ENCODE assay signal across 14 cellular contexts in the genomic region with DNA sequence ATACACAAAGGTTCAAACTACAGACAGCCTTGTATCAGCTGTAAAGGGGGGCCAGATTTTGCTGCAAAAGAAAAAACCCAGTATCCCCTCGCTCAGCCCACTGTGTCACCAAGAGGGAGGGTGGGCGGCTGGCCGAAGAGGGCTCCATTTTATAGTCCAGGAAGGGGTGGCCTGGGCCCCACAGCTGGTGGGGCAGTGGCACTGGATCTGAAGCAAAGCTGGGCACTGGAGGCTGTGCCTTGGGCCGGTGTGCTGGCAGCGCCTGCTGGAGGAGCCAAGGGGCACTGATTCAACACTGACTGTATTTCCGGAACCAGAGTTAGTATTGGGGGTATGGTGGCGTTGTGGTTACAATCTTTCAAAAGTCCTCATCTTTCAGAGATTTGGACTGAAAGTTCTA. TPM values are rescaled to one million over a fixed set of nuclear protein-coding genes. Genes with fewer than 3 reads are reported as not detected.
DNase-seq lines count a peak whose midpoint lies in the region; ATAC-seq and TF ChIP-seq lines count a peak whose summit lies in the region.
"Had no signal": no experiment of that assay in that cellular context is flagged by ENCODE, and none has a peak within 500 bp of the region (broad histone marks: within the 10 kb centered on the region; RNA-seq: fewer than 3 reads in every experiment).

No MANE protein-coding gene starts in this region.

- peaks cover 9% of the 10 kb centered on the region for H3K4me1 Mint-ChIP-seq in activated naive CD8-positive, alpha-beta T cell treated with anti-CD3 and anti-CD28 coated beads, Interleukin-2, amount 10 ng/mL, durations not matched to agents 7 days and 5 days
- peaks cover 33% of the 10 kb centered on the region for H3K4me1 Mint-ChIP-seq in activated naive CD8-positive, alpha-beta T cell treated with anti-CD3 and anti-CD28 coated beads, Interleukin-2, amount 50 U/mL, for 24 hours
- H3K4me1 Mint-ChIP-seq in CD4-positive, alpha-beta memory T cell, result peaks cover 16 to 55% (median 44%) of the 10 kb centered on the region in 4 donors

- H3K36me3 ChIP-seq in kidney epithelial cell (ENCODE audit: control insufficient read depth, insufficient read depth, low read length), result no peaks in the 10 kb centered on the region
- H3K36me3 ChIP-seq in tibial artery, result peaks cover 0 to 7% (median 0%) of the 10 kb centered on the region in 3 donors
- H3K36me3 ChIP-seq in CD4-positive, alpha-beta memory T cell (ENCODE audit: insufficient read depth, low read length), result no peaks in the 10 kb centered on the region

- POLR2A ChIA-PET in activated naive CD8-positive, alpha-beta T cell treated with anti-CD3 and anti-CD28 coated beads, Interleukin-2, amount 10 ng/mL, durations not matched to agents 7 days and 5 days (lab: Charles Lee), result no interaction called here
- POLR2A ChIA-PET in CD4-positive, alpha-beta memory T cell (lab: Charles Lee; ENCODE audit: partially characterized antibody), result no interaction called here

- H3K27me3 ChIP-seq in kidney epithelial cell (ENCODE audit: control insufficient read depth, insufficient read depth, low read length) (no peaks in the 10 kb centered on the region), tibial artery (no peaks in the 10 kb centered on the region)
- no peaks in the 10 kb centered on the region for H3K27me3 ChIP-seq in CD4-positive, alpha-beta memory T cell (ENCODE audit: insufficient read depth, low read length)

- no peaks in the 10 kb centered on the region for H3K36me3 Mint-ChIP-seq in activated naive CD8-positive, alpha-beta T cell treated with anti-CD3 and anti-CD28 coated beads, Interleukin-2, amount 10 ng/mL, durations not matched to agents 7 days and 5 days
- no peaks in the 10 kb centered on the region for H3K36me3 Mint-ChIP-seq in activated naive CD8-positive, alpha-beta T cell treated with anti-CD3 and anti-CD28 coated beads, Interleukin-2, amount 50 U/mL, for 24 hours (ENCODE audit: low read depth)
- peaks cover 0 to 3% of the 10 kb centered on the region in 2 donors for H3K36me3 Mint-ChIP-seq in CD4-positive, alpha-beta memory T cell
- H3K36me3 Mint-ChIP-seq: activated CD4-positive, alpha-beta memory T cell treated with anti-CD3 and anti-CD28 coated beads for 36 hours; activated naive CD8-positive, alpha-beta T cell treated with anti-CD3 and anti-CD28 coated beads for 36 hours had no signal

- no peaks in the 10 kb centered on the region for H3K9me3 ChIP-seq in tibial artery
- H3K9me3 ChIP-seq in CD4-positive, alpha-beta memory T cell (ENCODE audit: control insufficient read depth in 1 of 2, low read length in 2 of 2), result no peaks in the 10 kb centered on the region

- H3K4me1 ChIP-seq in tibial artery, result peaks cover 0 to 86% (median 62%) of the 10 kb centered on the region in 4 donors
- peaks cover 28% of the 10 kb centered on the region for H3K4me1 ChIP-seq in CD4-positive, alpha-beta memory T cell (ENCODE audit: insufficient read depth, low read length)

- intact Hi-C loops in tibial artery (cut with DNase I; ENCODE audit: low total_unique reads), result no loop called here
- intact Hi-C loops in CD4-positive, alpha-beta memory T cell (cut with micrococcal nuclease), result no loop called here

- H3K9me3 Mint-ChIP-seq in activated naive CD8-positive, alpha-beta T cell treated with anti-CD3 and anti-CD28 coated beads, Interleukin-2, amount 10 ng/mL, durations not matched to agents 7 days and 5 days, result no peaks in the 10 kb centered on the region
- H3K9me3 Mint-ChIP-seq in activated naive CD8-positive, alpha-beta T cell treated with anti-CD3 and anti-CD28 coated beads, Interleukin-2, amount 50 U/mL, for 24 hours, result no peaks in the 10 kb centered on the region
- H3K9me3 Mint-ChIP-seq in CD4-positive, alpha-beta memory T cell, result no peaks in the 10 kb centered on the region
- H3K9me3 Mint-ChIP-seq: activated CD4-positive, alpha-beta memory T cell treated with anti-CD3 and anti-CD28 coated beads for 36 hours; activated naive CD8-positive, alpha-beta T cell treated with anti-CD3 and anti-CD28 coated beads for 36 hours; IgD-negative memory B cell; T-helper 1 cell treated with Interleukin-12 subunit alpha and Interleukin-12 subunit beta and Interleukin-4 antibody, amounts not matched to agents 30 μg/mL and 1 μg/mL, for 36 hours had no signal

- H3K27ac Mint-ChIP-seq in activated naive CD8-positive, alpha-beta T cell treated with anti-CD3 and anti-CD28 coated beads, Interleukin-2, amount 10 ng/mL, durations not matched to agents 7 days and 5 days, result no peak overlapping the region
- H3K27ac Mint-ChIP-seq in activated naive CD8-positive, alpha-beta T cell treated with anti-CD3 and anti-CD28 coated beads, Interleukin-2, amount 50 U/mL, for 24 hours, result no peak overlapping the region
- peak overlapping the region in 1 of 7 donors; percentile 37 for H3K27ac Mint-ChIP-seq in CD4-positive, alpha-beta memory T cell
- H3K27ac Mint-ChIP-seq: activated CD4-positive, alpha-beta memory T cell treated with anti-CD3 and anti-CD28 coated beads for 36 hours; activated naive CD8-positive, alpha-beta T cell treated with anti-CD3 and anti-CD28 coated beads for 36 hours; T-helper 1 cell treated with Interleukin-12 subunit alpha and Interleukin-12 subunit beta and Interleukin-4 antibody, amounts not matched to agents 30 μg/mL and 1 μg/mL, for 36 hours had no signal

- CTCF ChIA-PET in CD4-positive, alpha-beta memory T cell (lab: Charles Lee; ENCODE audit: partially characterized antibody), result no interaction called here

- H3K27ac ChIP-seq in tibial artery, result no peak overlapping the region
- no peak overlapping the region for H3K27ac ChIP-seq in CD4-positive, alpha-beta memory T cell (ENCODE audit: low read depth, low read length)

- H3K4me3 Mint-ChIP-seq in activated naive CD8-positive, alpha-beta T cell treated with anti-CD3 and anti-CD28 coated beads, Interleukin-2, amount 10 ng/mL, durations not matched to agents 7 days and 5 days, result no peak overlapping the region
- H3K4me3 Mint-ChIP-seq in activated naive CD8-positive, alpha-beta T cell treated with anti-CD3 and anti-CD28 coated beads, Interleukin-2, amount 50 U/mL, for 24 hours, result no peak overlapping the region
- H3K4me3 Mint-ChIP-seq in CD4-positive, alpha-beta memory T cell, result no peak overlapping the region
- H3K4me3 Mint-ChIP-seq: activated CD4-positive, alpha-beta memory T cell treated with anti-CD3 and anti-CD28 coated beads for 36 hours; activated naive CD8-positive, alpha-beta T cell treated with anti-CD3 and anti-CD28 coated beads for 36 hours; T-helper 1 cell treated with Interleukin-12 subunit alpha and Interleukin-12 subunit beta and Interleukin-4 antibody, amounts not matched to agents 30 μg/mL and 1 μg/mL, for 36 hours had no signal

- peak; percentile 15 for DNase-seq in activated naive CD8-positive, alpha-beta T cell treated with anti-CD3 and anti-CD28 coated beads, Interleukin-2, amount 10 ng/mL, durations not matched to agents 7 days and 5 days
- no peak for DNase-seq in activated naive CD8-positive, alpha-beta T cell treated with anti-CD3 and anti-CD28 coated beads, Interleukin-2, amount 50 U/mL, for 24 hours
- DNase-seq in kidney epithelial cell (ENCODE audit: low read depth) (no peak), tibial artery (peak; percentile 7 to 43), NCI-H2081 (lab: John Stamatoyannopoulos, UW) (no peak)
- no peak for DNase-seq in CD4-positive, alpha-beta memory T cell
- DNase-seq: activated CD4-positive, alpha-beta memory T cell treated with anti-CD3 and anti-CD28 coated beads for 36 hours; activated naive CD8-positive, alpha-beta T cell treated with anti-CD3 and anti-CD28 coated beads for 36 hours; mesendoderm; NCI-H187 treated with DMSO at 0.1 percent for 48 hours had no signal

- no peaks in the 10 kb centered on the region for H3K27me3 Mint-ChIP-seq in activated naive CD8-positive, alpha-beta T cell treated with anti-CD3 and anti-CD28 coated beads, Interleukin-2, amount 10 ng/mL, durations not matched to agents 7 days and 5 days
- no peaks in the 10 kb centered on the region for H3K27me3 Mint-ChIP-seq in activated naive CD8-positive, alpha-beta T cell treated with anti-CD3 and anti-CD28 coated beads, Interleukin-2, amount 50 U/mL, for 24 hours
- H3K27me3 Mint-ChIP-seq in CD4-positive, alpha-beta memory T cell, result no peaks in the 10 kb centered on the region
- H3K27me3 Mint-ChIP-seq: activated CD4-positive, alpha-beta memory T cell treated with anti-CD3 and anti-CD28 coated beads for 36 hours; activated naive CD8-positive, alpha-beta T cell treated with anti-CD3 and anti-CD28 coated beads for 36 hours; IgD-negative memory B cell had no signal

- ATAC-seq in activated naive CD8-positive, alpha-beta T cell treated with anti-CD3 and anti-CD28 coated beads, Interleukin-2, amount 10 ng/mL, durations not matched to agents 7 days and 5 days (ENCODE audit: low read depth), result no peak
- ATAC-seq in activated naive CD8-positive, alpha-beta T cell treated with anti-CD3 and anti-CD28 coated beads, Interleukin-2, amount 50 U/mL, for 24 hours, result no peak
- ATAC-seq in SK-N-SH treated with all-trans-retinoic acid at 6 μM for 48 hours (peak; percentile 56), HG03378 (IDR thresholded peaks at IDR 0.05; ENCODE audit: unreplicated experiment) (no peak)

- TF ChIP-seq CTCF in kidney epithelial cell (IDR thresholded peaks at IDR 0.05; ENCODE audit: insufficient read depth, low read length, poor library complexity, severe bottlenecking) (peak; percentile 10), tibial artery (IDR thresholded peaks at IDR 0.05) (no peak)

- no peak overlapping the region for H3K4me3 ChIP-seq in kidney epithelial cell (ENCODE audit: low read depth, low read length)
- H3K4me3 ChIP-seq in tibial artery, result no peak overlapping the region
- H3K4me3 ChIP-seq in CD4-positive, alpha-beta memory T cell (ENCODE audit: low read length in 2 of 2), result no peak overlapping the region

RNA-seq across cellular contexts. Expression of a gene that starts 9.1 kb away (rescaled TPM):
- 10 to 100 TPM; 50.7 to 54.1 TPM for total RNA-seq in activated naive CD8-positive, alpha-beta T cell treated with anti-CD3 and anti-CD28 coated beads, Interleukin-2, amount 10 ng/mL, durations not matched to agents 7 days and 5 days
- 23.3 and 32.0 TPM in 2 replicates for total RNA-seq in kidney epithelial cell
- 10 to 100 TPM; 40.8 to 48.5 TPM for total RNA-seq in CD4-positive, alpha-beta memory T cell
- 10 to 100 TPM; 16.0 to 20.2 TPM for polyA plus RNA-seq in CD4-positive, alpha-beta memory T cell

RNA-seq across cellular contexts. Expression of a gene that starts 33.4 kb away (rescaled TPM):
- 10 to 100 TPM; 14.2 to 17.0 TPM for total RNA-seq in activated naive CD8-positive, alpha-beta T cell treated with anti-CD3 and anti-CD28 coated beads, Interleukin-2, amount 10 ng/mL, durations not matched to agents 7 days and 5 days
- 12.8 and 14.2 TPM in 2 replicates for total RNA-seq in kidney epithelial cell
- total RNA-seq in CD4-positive, alpha-beta memory T cell, result 10 to 100 TPM; 18.3 to 21.5 TPM
- 10 to 100 TPM; 18.4 to 33.1 TPM for polyA plus RNA-seq in CD4-positive, alpha-beta memory T cell

Comparison
In these comparisons a context has a peak if more than half of its experiments do, and no peak if none do; other contexts are left out.
1. DNase-seq: peak in activated naive CD8-positive, alpha-beta T cell treated with anti-CD3 and anti-CD28 coated beads, Interleukin-2, amount 10 ng/mL, durations not matched to agents 7 days and 5 days (single experiment) and tibial artery (2 of 2); none in activated naive CD8-positive, alpha-beta T cell treated with anti-CD3 and anti-CD28 coated beads, Interleukin-2, amount 50 U/mL, for 24 hours (single experiment), kidney epithelial cell (single experiment), CD4-positive, alpha-beta memory T cell (0 of 5) and NCI-H2081 (0 of 2).